In the genomic region with DNA sequence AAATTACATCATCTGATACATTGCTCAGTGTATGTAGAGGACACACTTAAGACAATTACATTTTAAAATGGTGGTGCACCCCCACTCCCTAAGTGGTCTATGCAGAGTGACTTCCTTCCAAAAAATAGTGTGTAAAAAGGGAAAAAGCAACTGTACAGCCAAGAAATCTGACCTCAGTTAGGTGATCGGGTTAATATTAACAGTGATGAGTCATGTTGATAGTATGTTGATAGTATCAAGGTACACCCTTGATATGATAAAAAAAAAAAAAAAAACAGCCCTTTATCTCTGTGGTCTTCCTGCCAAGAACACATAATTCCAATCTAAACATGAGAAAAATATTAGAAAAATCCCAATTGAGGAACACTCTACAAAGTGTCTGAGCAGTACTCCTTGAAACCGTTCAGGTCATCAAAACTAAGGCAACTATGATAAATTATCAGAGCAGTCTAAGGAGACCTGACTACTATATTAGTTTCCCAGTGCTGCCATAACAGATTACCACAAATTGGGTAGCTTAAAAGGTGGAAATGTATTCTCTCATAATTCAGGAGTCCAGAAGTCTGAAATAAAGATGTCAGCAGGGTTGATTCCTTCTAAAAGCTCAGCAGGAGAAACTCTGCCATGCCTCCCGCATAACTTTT, we compare ENCODE assay signal across 15 cellular contexts.
DNase-seq lines count a peak whose midpoint lies in the region; ATAC-seq, FAIRE-seq and TF ChIP-seq lines count a peak whose summit lies in the region.
"Had no signal": no experiment of that assay in that cellular context is flagged by ENCODE, and none has a peak within 500 bp of the region (broad histone marks: within the 10 kb centered on the region; RNA-seq: fewer than 3 reads in every experiment).

No MANE protein-coding gene starts in this region.

- H4K20me1 ChIP-seq in SK-N-SH (ENCODE audit: insufficient read depth) (no peaks in the 10 kb centered on the region), endothelial cell of umbilical vein (replicated peaks; ENCODE audit: control insufficient read depth, extremely low read depth, insufficient read depth, low read length) (no peaks in the 10 kb centered on the region)
- H4K20me1 ChIP-seq: BLaER1 had no signal

- dilution Hi-C loops in endothelial cell of umbilical vein (cut with MboI; ENCODE audit: extremely low pct_ligation_motif_present, low sequenced_read_pairs): no loop called here

- no peak for TF ChIP-seq RAD21 in SK-N-SH (IDR thresholded peaks at IDR 0.05; ENCODE audit: low read length)

- no peak overlapping the region for H3K27ac ChIP-seq in SK-N-SH (ENCODE audit: low read depth in 2 of 2, low read length in 1 of 2)
- H3K27ac ChIP-seq in endothelial cell of umbilical vein (ENCODE audit: insufficient read depth, low read depth, low read length): no peak overlapping the region
- no peak overlapping the region for H3K27ac ChIP-seq in small intestine (ENCODE audit: low read depth in 1 of 2, low read length in 1 of 2)
- H3K27ac ChIP-seq: BLaER1, HL-60 had no signal

- intact Hi-C loops in endothelial cell of umbilical vein (cut with micrococcal nuclease) (no loop called here), Right ventricle myocardium inferior (cut with DNase I) (no loop called here)

- no TSS peak for BruUV-seq in endothelial cell of umbilical vein (replicated peaks; lab: Mats Ljungman, UMichigan)

- CTCF ChIA-PET in SK-N-SH (lab: Yijun Ruan, JAX) (no interaction called here), endothelial cell of umbilical vein (lab: Charles Lee) (no interaction called here)

- DNase-seq in SK-N-SH (no peak), RCC 7860 (ENCODE audit: low spot score) (peak; percentile 50), endothelial cell of umbilical vein (ENCODE audit: low read depth, low spot score) (no peak), small intestine (peak; percentile 55), kidney glomerular epithelial cell (lab: John Stamatoyannopoulos, UW) (no peak), Right ventricle myocardium inferior (ENCODE audit: missing footprints) (no peak)
- DNase-seq: 8988T; AML-193; CD4-positive, CD25-positive, alpha-beta regulatory T cell had no signal

- H3F3A ChIP-seq in SK-N-SH (replicated peaks; ENCODE audit: insufficient read depth): no peaks in the 10 kb centered on the region

- no peak for TF ChIP-seq POLR2A in endothelial cell of umbilical vein (IDR thresholded peaks at IDR 0.05; ENCODE audit: low read depth, low read length)

- H3K9me1 ChIP-seq in endothelial cell of umbilical vein (replicated peaks; ENCODE audit: control insufficient read depth, extremely low read depth, insufficient read depth, low read length): no peaks in the 10 kb centered on the region

- H3K79me2 ChIP-seq in SK-N-SH (ENCODE audit: insufficient read depth): no peaks in the 10 kb centered on the region
- H3K79me2 ChIP-seq in endothelial cell of umbilical vein (ENCODE audit: control insufficient read depth, insufficient read depth, low read length): no peaks in the 10 kb centered on the region

- H3K9me3 ChIP-seq in SK-N-SH: no peaks in the 10 kb centered on the region
- H3K9me3 ChIP-seq in endothelial cell of umbilical vein (replicated peaks; ENCODE audit: control insufficient read depth, insufficient read depth, low read length): no peaks in the 10 kb centered on the region
- H3K9me3 ChIP-seq in small intestine (ENCODE audit: control insufficient read depth, low read depth): no peaks in the 10 kb centered on the region

- no peak for TF ChIP-seq EP300 in SK-N-SH (IDR thresholded peaks at IDR 0.05; ENCODE audit: borderline replicate concordance in 1 of 2, low read depth in 1 of 2, low read length in 1 of 2)

- H3K27me3 ChIP-seq in SK-N-SH (ENCODE audit: insufficient read depth) (no peaks in the 10 kb centered on the region), endothelial cell of umbilical vein (ENCODE audit: control insufficient read depth in 2 of 2, insufficient read depth in 2 of 2, low read length in 2 of 2) (no peaks in the 10 kb centered on the region), small intestine (ENCODE audit: control insufficient read depth in 2 of 2, insufficient read depth in 2 of 2, low read length in 2 of 2) (no peaks in the 10 kb centered on the region)
- H3K27me3 ChIP-seq: BLaER1 had no signal

- H3K9me2 ChIP-seq in SK-N-SH: no peaks in the 10 kb centered on the region

- H3K4me1 ChIP-seq in SK-N-SH (ENCODE audit: control insufficient read depth in 1 of 2, insufficient read depth in 2 of 2, low read depth in 1 of 2, low read length in 1 of 2): no peaks in the 10 kb centered on the region
- H3K4me1 ChIP-seq in endothelial cell of umbilical vein (ENCODE audit: control insufficient read depth, extremely low read depth, insufficient read depth, low read length): peaks cover 4% of the 10 kb centered on the region
- H3K4me1 ChIP-seq in small intestine (ENCODE audit: control insufficient read depth in 2 of 2, insufficient read depth in 1 of 2, low read depth in 1 of 2, low read length in 1 of 2): no peaks in the 10 kb centered on the region
- H3K4me1 ChIP-seq: BLaER1 had no signal

- no peak overlapping the region for H2AFZ ChIP-seq in SK-N-SH (ENCODE audit: low read depth)
- no peak overlapping the region for H2AFZ ChIP-seq in endothelial cell of umbilical vein (ENCODE audit: low read depth, low read length)

- no peak overlapping the region for H3K4me3 ChIP-seq in SK-N-SH (ENCODE audit: low read depth in 2 of 2, low read length in 1 of 2)
- no peak overlapping the region for H3K4me3 ChIP-seq in endothelial cell of umbilical vein (replicated peaks in 1 of 3; ENCODE audit: insufficient read depth in 1 of 3, low read depth in 1 of 3, low read length in 3 of 3)
- H3K4me3 ChIP-seq in small intestine (ENCODE audit: low read depth in 1 of 2, low read length in 2 of 2): no peak overlapping the region
- H3K4me3 ChIP-seq: BLaER1 had no signal

- POLR2A ChIA-PET in SK-N-SH (lab: Yijun Ruan, JAX) (no interaction called here), endothelial cell of umbilical vein (lab: Charles Lee) (no interaction called here)

- no peak overlapping the region for H3K4me2 ChIP-seq in SK-N-SH
- H3K4me2 ChIP-seq in endothelial cell of umbilical vein (ENCODE audit: insufficient read depth, low read length): peak overlapping the region; percentile 22
- H3K4me2 ChIP-seq: BLaER1 had no signal

- WGBS in SK-N-SH (ENCODE audit: low lambda C conversion rate): 61% methylated on average over 3 of the region's 3 CpGs
- 45 to 66% (median 50%) methylated on average over 3 of the region's 3 CpGs for WGBS in small intestine, 3 donors

- TF ChIP-seq CTCF in SK-N-SH (IDR thresholded peaks at IDR 0.05) (no peak), endothelial cell of umbilical vein (IDR thresholded peaks at IDR 0.05; ENCODE audit: extremely low read depth in 1 of 2, insufficient read depth in 1 of 2, low read depth in 1 of 2, low read length in 2 of 2) (no peak)

- FAIRE-seq in RCC 7860 (lab: Jason Lieb, UNC): peak; percentile 50
- FAIRE-seq in endothelial cell of umbilical vein (lab: Jason Lieb, UNC): no peak
- FAIRE-seq in small intestine (lab: Jason Lieb, UNC): no peak
- FAIRE-seq: H54 had no signal

- ATAC-seq in SK-N-SH treated with all-trans-retinoic acid at 6 μM for 48 hours (no peak), Right ventricle myocardium inferior (no peak), GM19395 (IDR thresholded peaks at IDR 0.05; ENCODE audit: unreplicated experiment) (no peak)
- ATAC-seq: HCT116 had no signal

- H3K9ac ChIP-seq in SK-N-SH: no peak overlapping the region
- H3K9ac ChIP-seq in endothelial cell of umbilical vein (replicated peaks; ENCODE audit: extremely low read depth, insufficient read depth, low read length): no peak overlapping the region
- H3K9ac ChIP-seq: BLaER1 had no signal

- H3K36me3 ChIP-seq in SK-N-SH (replicated peaks in 1 of 2; ENCODE audit: control insufficient read depth in 1 of 2, insufficient read depth in 2 of 2, low read length in 1 of 2): no peaks in the 10 kb centered on the region
- H3K36me3 ChIP-seq in endothelial cell of umbilical vein (ENCODE audit: control insufficient read depth in 2 of 2, extremely low read depth in 1 of 2, insufficient read depth in 2 of 2, low read length in 2 of 2): peaks cover 0 to 5% of the 10 kb centered on the region in 2 experiments
- no peaks in the 10 kb centered on the region for H3K36me3 ChIP-seq in small intestine (ENCODE audit: control insufficient read depth in 2 of 2, insufficient read depth in 2 of 2, low read length in 2 of 2)
- H3K36me3 ChIP-seq: BLaER1 had no signal

TF ChIP-seq in SK-N-SH treated with all-trans-retinoic acid at 6 μM for 48 hours, 23 proteins besides CTCF, POLR2A, EP300 and RAD21:
- TF ChIP-seq ISL1 (CRISPR knock-in tag; IDR thresholded peaks at IDR 0.05): peak; percentile 43; the same call in 1 of the 2 replicates
- TF ChIP-seq TOX (CRISPR knock-in tag; IDR thresholded peaks at IDR 0.05; ENCODE audit: borderline replicate concordance): no peak

TF ChIP-seq in SK-N-SH, 30 proteins besides CTCF, POLR2A, EP300 and RAD21:
- TF ChIP-seq FOXM1 (IDR thresholded peaks at IDR 0.05; ENCODE audit: low read depth) (no peak), RXRA (IDR thresholded peaks at IDR 0.05; ENCODE audit: borderline replicate concordance, low read depth) (no peak), GABPA (IDR thresholded peaks at IDR 0.05; ENCODE audit: low read depth) (no peak)
- TF ChIP-seq, protein P1, sequence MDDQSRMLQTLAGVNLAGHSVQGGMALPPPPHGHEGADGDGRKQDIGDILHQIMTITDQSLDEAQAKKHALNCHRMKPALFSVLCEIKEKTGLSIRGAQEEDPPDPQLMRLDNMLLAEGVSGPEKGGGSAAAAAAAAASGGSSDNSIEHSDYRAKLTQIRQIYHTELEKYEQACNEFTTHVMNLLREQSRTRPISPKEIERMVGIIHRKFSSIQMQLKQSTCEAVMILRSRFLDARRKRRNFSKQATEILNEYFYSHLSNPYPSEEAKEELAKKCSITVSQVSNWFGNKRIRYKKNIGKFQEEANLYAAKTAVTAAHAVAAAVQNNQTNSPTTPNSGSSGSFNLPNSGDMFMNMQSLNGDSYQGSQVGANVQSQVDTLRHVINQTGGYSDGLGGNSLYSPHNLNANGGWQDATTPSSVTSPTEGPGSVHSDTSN (IDR thresholded peaks at IDR 0.05): no peak
TF ChIP-seq in SK-N-SH: peak in this region for 0.

TF ChIP-seq in endothelial cell of umbilical vein, 7 proteins besides CTCF, POLR2A, EP300 and RAD21 (continues in another document):
- TF ChIP-seq EZH2 (IDR thresholded peaks at IDR 0.05; ENCODE audit: borderline replicate concordance, low read depth, low read length, severe bottlenecking) (no peak), GATA2 (IDR thresholded peaks at IDR 0.05; ENCODE audit: insufficient read depth, insufficient read length, low read depth, low read length) (no peak), POLR2AphosphoS5 (IDR thresholded peaks at IDR 0.05; ENCODE audit: insufficient read depth, low read depth, low read length) (no peak), FOS (IDR thresholded peaks at IDR 0.05; ENCODE audit: borderline replicate concordance, insufficient read depth, low read length) (no peak), MYC (IDR thresholded peaks at IDR 0.05; ENCODE audit: low read depth, low read length) (no peak), JUN (IDR thresholded peaks at IDR 0.05; ENCODE audit: borderline replicate concordance, insufficient read depth, insufficient read length, low read depth) (peak; percentile 42)

Comparison
In these comparisons a context has a peak if more than half of its experiments do, and no peak if none do; other contexts are left out.
1. DNase-seq: peak in RCC 7860 (single experiment) and small intestine (single experiment); none in SK-N-SH (single experiment), endothelial cell of umbilical vein (single experiment), kidney glomerular epithelial cell (single experiment) and Right ventricle myocardium inferior (single experiment).